ENCODE assay signal across 28 cellular contexts in genomic region chr12:10408842-10409241, GRCh38. TPM values are rescaled to one million over a fixed set of nuclear protein-coding genes. Genes with fewer than 3 reads are reported as not detected.
A peak's percentile ranks its signal among the peaks of the same experiment; 100 is the strongest.
DNase-seq lines count a peak whose midpoint lies in the region; ATAC-seq and TF ChIP-seq lines count a peak whose summit lies in the region.
"Had no signal": no experiment of that assay in that cellular context is flagged by ENCODE, and none has a peak within 500 bp of the region (broad histone marks: within the 10 kb centered on the region; RNA-seq: fewer than 3 reads in every experiment).

No MANE protein-coding gene starts in this region.

- no peaks in the 10 kb centered on the region for H3K9me3 ChIP-seq in CD8-positive, alpha-beta memory T cell (ENCODE audit: low read length)

- no peaks in the 10 kb centered on the region for H3K9me3 Mint-ChIP-seq in CD8-positive, alpha-beta memory T cell
- peaks cover 8% of the 10 kb centered on the region for H3K9me3 Mint-ChIP-seq in WTC11
- peaks cover 0 to 4% (median 0%) of the 10 kb centered on the region in 9 donors for H3K9me3 Mint-ChIP-seq in naive thymus-derived CD8-positive, alpha-beta T cell
- H3K9me3 Mint-ChIP-seq in glutamatergic neuron (ENCODE audit: unreplicated experiment) = no peaks in the 10 kb centered on the region
- H3K9me3 Mint-ChIP-seq: activated naive CD4-positive, alpha-beta T cell treated with anti-CD3 and anti-CD28 coated beads for 36 hours; stimulated activated naive B cell treated with anti-CD40 and anti-IgM and Interleukin-4, amounts not matched to agents 10 μg/mL and 1 μg/mL and 100 μg/mL, for 72 hours had no signal

- peak in 1 of 5 donors; percentile 44 for DNase-seq in CD8-positive, alpha-beta memory T cell
- DNase-seq in DMS153 treated with DMSO at 0.1 percent for 48 hours (lab: John Stamatoyannopoulos, UW; ENCODE audit: unreplicated experiment) = peak; percentile 30
- no peak for DNase-seq in WTC11 (ENCODE audit: low spot score)
- peak in 1 of 10 donors; percentile 30 for DNase-seq in naive thymus-derived CD8-positive, alpha-beta T cell
- no peak for DNase-seq in amygdala (lab: John Stamatoyannopoulos, UW)
- no peak for DNase-seq in glutamatergic neuron
- no peak for DNase-seq in pons (ENCODE audit: low spot score)
- DNase-seq: activated B cell treated with CpG ODN at 0.5 μM for 24 hours; activated CD4-positive, alpha-beta T cell treated with anti-CD3 and anti-CD28 coated beads, Interleukin-2, amount 50 U/mL, for 48 hours; activated naive CD4-positive, alpha-beta T cell treated with anti-CD3 and anti-CD28 coated beads for 36 hours; central memory CD4-positive, alpha-beta T cell; DMS79; GM23248; KG1; left ventricle myocardium inferior; NCI-H1436 treated with DMSO at 0.1 percent for 48 hours; NCI-H69; nephron progenitor cell; right cardiac atrium; spleen; stimulated activated CD4-positive, alpha-beta T cell treated with anti-CD3 and anti-CD28 coated beads, Interleukin-4, amount 100 ng/mL, for 1 hour; stimulated activated naive B cell treated with anti-CD40 and anti-IgM and Interleukin-4, amounts not matched to agents 10 μg/mL and 1 μg/mL and 100 μg/mL, for 72 hours; T-helper 9 cell had no signal

- peaks cover 12 to 31% (median 26%) of the 10 kb centered on the region in 3 donors for H3K4me1 Mint-ChIP-seq in CD8-positive, alpha-beta memory T cell
- H3K4me1 Mint-ChIP-seq in WTC11 (peaks cover 17% of the 10 kb centered on the region), glutamatergic neuron (ENCODE audit: low read depth, unreplicated experiment) (no peaks in the 10 kb centered on the region)
- peaks cover 9 to 35% (median 25%) of the 10 kb centered on the region in 4 donors for H3K4me1 Mint-ChIP-seq in naive thymus-derived CD8-positive, alpha-beta T cell

- ATAC-seq in WTC11 = peak; percentile 35; the same call in 1 of the 2 replicates
- ATAC-seq in naive thymus-derived CD8-positive, alpha-beta T cell = peak; percentile 48 to 56
- ATAC-seq: right cardiac atrium, Right ventricle myocardium inferior had no signal

- H3K27me3 ChIP-seq in CD8-positive, alpha-beta memory T cell (ENCODE audit: insufficient read depth, low read length, poor library complexity, severe bottlenecking) = no peaks in the 10 kb centered on the region

- peak overlapping the region; percentile 64 for H3K27ac ChIP-seq in CD8-positive, alpha-beta memory T cell (ENCODE audit: low read depth, low read length)
- H3K27ac ChIP-seq: GM23248, left ventricle myocardium inferior, parathyroid adenoma had no signal

- H3K27ac Mint-ChIP-seq in CD8-positive, alpha-beta memory T cell = peak overlapping the region; percentile 5 to 94 (median 81)
- no peak overlapping the region for H3K27ac Mint-ChIP-seq in WTC11
- H3K27ac Mint-ChIP-seq in naive thymus-derived CD8-positive, alpha-beta T cell = peak overlapping the region; percentile 38 to 98 (median 92)
- H3K27ac Mint-ChIP-seq in glutamatergic neuron (ENCODE audit: unreplicated experiment) = no peak overlapping the region
- H3K27ac Mint-ChIP-seq: activated B cell treated with CpG ODN at 0.5 μM for 24 hours; activated naive CD4-positive, alpha-beta T cell treated with anti-CD3 and anti-CD28 coated beads for 36 hours; nephron progenitor cell; stimulated activated naive B cell treated with anti-CD40 and anti-IgM and Interleukin-4, amounts not matched to agents 10 μg/mL and 1 μg/mL and 100 μg/mL, for 72 hours had no signal

- no peaks in the 10 kb centered on the region for H3K36me3 ChIP-seq in CD8-positive, alpha-beta memory T cell (ENCODE audit: insufficient read depth, low read length)
- H3K36me3 ChIP-seq: left ventricle myocardium inferior, spleen had no signal

- peak overlapping the region; percentile 47 for H3K4me3 ChIP-seq in CD8-positive, alpha-beta memory T cell (ENCODE audit: low read length)
- H3K4me3 ChIP-seq: GM23248, left ventricle myocardium inferior had no signal

- H3K4me1 ChIP-seq in CD8-positive, alpha-beta memory T cell (ENCODE audit: insufficient read depth, low read length) = no peaks in the 10 kb centered on the region
- H3K4me1 ChIP-seq: left ventricle myocardium inferior, parathyroid adenoma, spleen had no signal

- TF ChIP-seq CTCF in WTC11 (IDR thresholded peaks at IDR 0.05) = no peak
- no peak for TF ChIP-seq CTCF in glutamatergic neuron (IDR thresholded peaks at IDR 0.05; ENCODE audit: partially characterized antibody, unreplicated experiment)

- no peaks in the 10 kb centered on the region for H3K27me3 Mint-ChIP-seq in CD8-positive, alpha-beta memory T cell
- H3K27me3 Mint-ChIP-seq in WTC11 (ENCODE audit: low read depth) = no peaks in the 10 kb centered on the region; the same call in 1 of the 2 replicates
- no peaks in the 10 kb centered on the region for H3K27me3 Mint-ChIP-seq in naive thymus-derived CD8-positive, alpha-beta T cell
- no peaks in the 10 kb centered on the region for H3K27me3 Mint-ChIP-seq in glutamatergic neuron (ENCODE audit: unreplicated experiment)

- H3K4me3 Mint-ChIP-seq in CD8-positive, alpha-beta memory T cell = peak overlapping the region; percentile 86 to 98 (median 88)
- H3K4me3 Mint-ChIP-seq in WTC11 (no peak overlapping the region), glutamatergic neuron (ENCODE audit: unreplicated experiment) (no peak overlapping the region)
- H3K4me3 Mint-ChIP-seq in naive thymus-derived CD8-positive, alpha-beta T cell = peak overlapping the region; percentile 86 to 97 (median 90)
- H3K4me3 Mint-ChIP-seq: activated B cell treated with CpG ODN at 0.5 μM for 24 hours; activated naive CD4-positive, alpha-beta T cell treated with anti-CD3 and anti-CD28 coated beads for 36 hours; nephron progenitor cell; stimulated activated naive B cell treated with anti-CD40 and anti-IgM and Interleukin-4, amounts not matched to agents 10 μg/mL and 1 μg/mL and 100 μg/mL, for 72 hours had no signal

- CTCF ChIA-PET in CD8-positive, alpha-beta memory T cell (lab: Charles Lee) = interaction anchor here (0.9 to 1.5 kb wide), 2 partner anchors 171 to 172 kb away, joined by 3 to 4 read pairs; no protein-coding TSS in a partner anchor
- CTCF ChIA-PET in WTC11 (lab: Charles Lee) = no interaction called here

- peaks cover 9 to 46% (median 32%) of the 10 kb centered on the region in 3 donors for H3K36me3 Mint-ChIP-seq in CD8-positive, alpha-beta memory T cell
- 0 out of 2 replicates have a peak, but pooled peaks cover 3% of the 10 kb centered on the region for H3K36me3 Mint-ChIP-seq in WTC11
- H3K36me3 Mint-ChIP-seq in naive thymus-derived CD8-positive, alpha-beta T cell = peaks cover 0 to 32% (median 30%) of the 10 kb centered on the region in 3 donors
- no peaks in the 10 kb centered on the region for H3K36me3 Mint-ChIP-seq in glutamatergic neuron (ENCODE audit: unreplicated experiment)
- H3K36me3 Mint-ChIP-seq: stimulated activated naive B cell treated with anti-CD40 and anti-IgM and Interleukin-4, amounts not matched to agents 10 μg/mL and 1 μg/mL and 100 μg/mL, for 72 hours had no signal

- POLR2A ChIA-PET in CD8-positive, alpha-beta memory T cell (lab: Charles Lee) = interaction anchor here (0.7 to 1.1 kb wide), 5 partner anchors 11 to 196 kb away, joined by 3 to 6 read pairs (median 3); no protein-coding TSS in a partner anchor
- POLR2A ChIA-PET in WTC11 (lab: Charles Lee) = no interaction called here
- POLR2A ChIA-PET in naive thymus-derived CD8-positive, alpha-beta T cell (lab: Charles Lee) = interaction anchor here (0.9 to 2.1 kb wide), 11 partner anchors 11 to 154 kb away, joined by 3 to 18 read pairs (median 6); no protein-coding TSS in a partner anchor

TF ChIP-seq in WTC11, 78 proteins besides CTCF, POLR2A, EP300 and RAD21:
- TF ChIP-seq FOXK1 (CRISPR knock-in tag; IDR thresholded peaks at IDR 0.05) = no peak

RNA-seq across cellular contexts. Expression of gene KLRC4, which starts 0.7 kb away (rescaled TPM):
- total RNA-seq in CD8-positive, alpha-beta memory T cell = 10 to 100 TPM; 10.7 to 16.2 TPM
- polyA plus RNA-seq in CD8-positive, alpha-beta memory T cell = 3.4 TPM
- total RNA-seq in WTC11 (2021) = not detected in 3 replicates
- 10 to 100 TPM; 55.4 to 57.6 TPM for total RNA-seq in naive thymus-derived CD8-positive, alpha-beta T cell
- 10 to 100 TPM in 2 of 3 donors, 1 to 10 TPM in 1; 1.3 to 31.8 (median 13.6) TPM for polyA plus RNA-seq in naive thymus-derived CD8-positive, alpha-beta T cell
- not detected for total RNA-seq in glutamatergic neuron (ENCODE audit: unreplicated experiment)
- total RNA-seq: activated B cell treated with CpG ODN at 0.5 μM for 24 hours; activated naive CD4-positive, alpha-beta T cell treated with anti-CD3 and anti-CD28 coated beads for 36 hours; dermis blood vessel endothelial cell; fibroblast of lung; GM23248; left ventricle myocardium inferior; right cardiac atrium; Right ventricle myocardium inferior had no signal
- polyA plus RNA-seq: fibroblast of lung, GM23248, right cardiac atrium had no signal

RNA-seq across cellular contexts. Expression of gene KLRC3, which starts 11.6 kb away (rescaled TPM):
- 1 to 10 TPM; 3.0 to 3.2 TPM for total RNA-seq in CD8-positive, alpha-beta memory T cell
- polyA plus RNA-seq in CD8-positive, alpha-beta memory T cell = 7.1 TPM
- total RNA-seq in WTC11 (2021) (not detected in 3 replicates), glutamatergic neuron (ENCODE audit: unreplicated experiment) (not detected)
- 1 to 10 TPM; 3.2 to 4.6 TPM for total RNA-seq in naive thymus-derived CD8-positive, alpha-beta T cell
- 1 to 10 TPM; 2.2 to 6.4 (median 3.9) TPM for polyA plus RNA-seq in naive thymus-derived CD8-positive, alpha-beta T cell
- total RNA-seq: activated B cell treated with CpG ODN at 0.5 μM for 24 hours; activated naive CD4-positive, alpha-beta T cell treated with anti-CD3 and anti-CD28 coated beads for 36 hours; dermis blood vessel endothelial cell; fibroblast of lung; GM23248; left ventricle myocardium inferior; right cardiac atrium; Right ventricle myocardium inferior had no signal
- polyA plus RNA-seq: fibroblast of lung, GM23248, right cardiac atrium had no signal

RNA-seq across cellular contexts. Expression of gene KLRK1, which starts 19.0 kb away (rescaled TPM):
- 100 to 1,000 TPM; 145 to 161 TPM for total RNA-seq in CD8-positive, alpha-beta memory T cell
- polyA plus RNA-seq in CD8-positive, alpha-beta memory T cell = 562 TPM
- total RNA-seq in WTC11 (2021) (0.15 to 0.23 TPM in 2 of 3 replicates, not detected in the other), glutamatergic neuron (ENCODE audit: unreplicated experiment) (not detected)
- total RNA-seq in naive thymus-derived CD8-positive, alpha-beta T cell = 100 to 1,000 TPM; 792 to 865 TPM
- polyA plus RNA-seq in naive thymus-derived CD8-positive, alpha-beta T cell = 100 to 1,000 TPM; 525 to 619 (median 611) TPM
- total RNA-seq: dermis blood vessel endothelial cell, fibroblast of lung, GM23248 had no signal
- polyA plus RNA-seq: fibroblast of lung, GM23248 had no signal

RNA-seq across cellular contexts. Expression of gene KLRC2, which starts 27.0 kb away (rescaled TPM):
- total RNA-seq in CD8-positive, alpha-beta memory T cell = 1 to 10 TPM; 4.9 to 5.7 TPM
- polyA plus RNA-seq in CD8-positive, alpha-beta memory T cell = 13.3 TPM
- total RNA-seq in WTC11 (2021) (not detected in 3 replicates), glutamatergic neuron (ENCODE audit: unreplicated experiment) (not detected)
- total RNA-seq in naive thymus-derived CD8-positive, alpha-beta T cell = 1 to 10 TPM; 1.9 to 3.6 TPM
- 10 to 100 TPM in 1 of 3 donors, under 1 TPM in 2; 0.62 to 25.0 (median 0.76) TPM for polyA plus RNA-seq in naive thymus-derived CD8-positive, alpha-beta T cell
- total RNA-seq: activated B cell treated with CpG ODN at 0.5 μM for 24 hours; activated naive CD4-positive, alpha-beta T cell treated with anti-CD3 and anti-CD28 coated beads for 36 hours; dermis blood vessel endothelial cell; fibroblast of lung; GM23248; left ventricle myocardium inferior; right cardiac atrium; Right ventricle myocardium inferior had no signal
- polyA plus RNA-seq: fibroblast of lung, GM23248 had no signal

RNA-seq across cellular contexts. Expression of gene KLRC1, which starts 44.3 kb away (rescaled TPM):
- total RNA-seq in CD8-positive, alpha-beta memory T cell = 10 to 100 TPM; 12.9 to 13.7 TPM
- 65.1 TPM for polyA plus RNA-seq in CD8-positive, alpha-beta memory T cell
- total RNA-seq in WTC11 (2021) = not detected in 3 replicates
- 1 to 10 TPM; 4.4 TPM for total RNA-seq in naive thymus-derived CD8-positive, alpha-beta T cell
- 1 to 10 TPM in 1 of 3 donors, under 1 TPM in 2; 0.32 to 1.1 (median 0.91) TPM for polyA plus RNA-seq in naive thymus-derived CD8-positive, alpha-beta T cell
- total RNA-seq in glutamatergic neuron (ENCODE audit: unreplicated experiment) = not detected
- total RNA-seq: activated B cell treated with CpG ODN at 0.5 μM for 24 hours, astrocyte, dermis blood vessel endothelial cell, fibroblast of lung, GM23248, left ventricle myocardium inferior, Right ventricle myocardium inferior had no signal
- polyA plus RNA-seq: fibroblast of lung, GM23248 had no signal

Comparison
In these comparisons a context has a peak if more than half of its experiments do, and no peak if none do; other contexts are left out.
1. H3K27ac Mint-ChIP-seq: peak in CD8-positive, alpha-beta memory T cell (8 of 8) and naive thymus-derived CD8-positive, alpha-beta T cell (10 of 10); none in WTC11 (single experiment) and glutamatergic neuron (single experiment).
2. H3K4me3 Mint-ChIP-seq: peak in CD8-positive, alpha-beta memory T cell (7 of 7) and naive thymus-derived CD8-positive, alpha-beta T cell (10 of 10); none in WTC11 (single experiment) and glutamatergic neuron (single experiment).
3. RNA of gene KLRC4, which starts 0.7 kb away (total RNA-seq): 55.4 to 57.6 TPM in naive thymus-derived CD8-positive, alpha-beta T cell and 10.7 to 16.2 TPM in CD8-positive, alpha-beta memory T cell; not detected in WTC11 and not detected in glutamatergic neuron (single experiment); every median in the first group is over 10 times any median in the second.
4. RNA of gene KLRK1, which starts 19.0 kb away (total RNA-seq): 792 to 865 TPM in naive thymus-derived CD8-positive, alpha-beta T cell and 145 to 161 TPM in CD8-positive, alpha-beta memory T cell; 0.15 to 0.23 TPM in WTC11 and not detected in glutamatergic neuron (single experiment); every median in the first group is over 100 times any median in the second.